Comparison of ENCODE assay signal across 7 cellular contexts in genomic region chr1:1599919-1600860, GRCh38. TPM values are rescaled to one million over a fixed set of nuclear protein-coding genes. Genes with fewer than 3 reads are reported as not detected.
DNase-seq lines count a peak whose midpoint lies in the region; ATAC-seq, FAIRE-seq and TF ChIP-seq lines count a peak whose summit lies in the region.

FNDC10 (minus strand) TSS chr1:1600135; CDS start chr1:1600015, 120 bp downstream.

- CTCF ChIA-PET in T-cell (lab: Charles Lee): no interaction called here

- POLR2A ChIA-PET in T-cell (lab: Charles Lee): no interaction called here

- H3K4me3 Mint-ChIP-seq in T-cell: peak within 1 kb of the TSS; percentile 72 to 83 (median 80)

- TF ChIP-seq POLR2A in GM12891 (IDR thresholded peaks at IDR 0.05; ENCODE audit: low read depth, low read length) (no peak), sigmoid colon (IDR thresholded peaks at IDR 0.05) (no peak)

- H3K9me3 Mint-ChIP-seq in T-cell: no peaks in the 10 kb centered on the region

- no peaks in the 10 kb centered on the region for H3K9me3 ChIP-seq in sigmoid colon

- peak in 3 of 4 experiments; percentile 3 to 59 (median 18) for ATAC-seq in T-cell (replicated peaks in 1 of 4)
- no peak for ATAC-seq in HG03378 (IDR thresholded peaks at IDR 0.05; ENCODE audit: unreplicated experiment)

- H3K36me3 ChIP-seq in sigmoid colon: no peaks in the 10 kb centered on the region

- H3K27ac ChIP-seq in sigmoid colon: no peak within 1 kb of the TSS

- H3K4me1 ChIP-seq in sigmoid colon: peaks cover 0 to 19% (median 14%) of the 10 kb centered on the region in 4 donors

- DNase-seq in GM12891 (ENCODE audit: insufficient read length, low spot score) (peak; percentile 41), T-cell (no peak), frontal cortex (ENCODE audit: low spot score in 2 of 2) (peak; percentile 65 to 71), sigmoid colon (no peak), NCI-H1436 (lab: John Stamatoyannopoulos, UW) (no peak)
- DNase-seq in effector CD8-positive, alpha-beta T cell (lab: John Stamatoyannopoulos, UW): no peak

- peaks cover 7 to 13% (median 12%) of the 10 kb centered on the region in 3 donors for H3K4me1 Mint-ChIP-seq in T-cell

- peak within 1 kb of the TSS in 3 of 4 donors; percentile 29 to 50 (median 42) for H3K4me3 ChIP-seq in sigmoid colon

- intact Hi-C loops in sigmoid colon (cut with DNase I): no loop called here

- no peak for TF ChIP-seq CTCF in sigmoid colon (IDR thresholded peaks at IDR 0.05)

- H3K27ac Mint-ChIP-seq in T-cell: peak within 1 kb of the TSS; percentile 61 to 73

- WGBS in sigmoid colon, 2 donors: 3 to 5% methylated on average over 127 of the region's 127 CpGs

- H3K27me3 Mint-ChIP-seq in T-cell: peaks cover 0 to 6% of the 10 kb centered on the region in 2 donors

- TF ChIP-seq EP300 in sigmoid colon (IDR thresholded peaks at IDR 0.05): no peak

- H3K36me3 Mint-ChIP-seq in T-cell: no peaks in the 10 kb centered on the region

- peaks cover 31 to 85% (median 55%) of the 10 kb centered on the region in 3 donors for H3K27me3 ChIP-seq in sigmoid colon

- peak; percentile 68 for FAIRE-seq in GM12891 (lab: Jason Lieb, UNC)
- FAIRE-seq in frontal cortex (lab: Jason Lieb, UNC): no peak

TF ChIP-seq in GM12891, 5 proteins besides CTCF, POLR2A, EP300 and RAD21:
- no peak for TF ChIP-seq TAF1 (IDR thresholded peaks at IDR 0.05; ENCODE audit: low read depth, low read length)
- TF ChIP-seq SPI1 (IDR thresholded peaks at IDR 0.05; ENCODE audit: low read depth, low read length): no peak
- TF ChIP-seq PAX5 (IDR thresholded peaks at IDR 0.05; ENCODE audit: insufficient read depth, low read length, severe bottlenecking): no peak
- no peak for TF ChIP-seq POLR2AphosphoS5 (IDR thresholded peaks at IDR 0.05; ENCODE audit: low read depth, low read length)
- TF ChIP-seq POU2F2 (IDR thresholded peaks at IDR 0.05; ENCODE audit: low read depth, low read length): no peak

RNA-seq across cellular contexts. Expression of gene FNDC10, which starts in this region (rescaled TPM):
- polyA plus RNA-seq in GM12891 (2012; ENCODE audit: low read depth, missing spikeins): 1.1 TPM
- 1 to 10 TPM; 2.1 to 6.3 (median 5.9) TPM for total RNA-seq in T-cell
- total RNA-seq in frontal cortex: 2.9 TPM
- total RNA-seq in sigmoid colon: 1 to 10 TPM in 3 of 4 donors, under 1 TPM in 1; 0.82 to 2.8 (median 1.6) TPM
- polyA plus RNA-seq in sigmoid colon: 1 to 10 TPM; 1.2 to 3.5 (median 2.8) TPM

Comparison
In these comparisons a context has a peak if more than half of its experiments do, and no peak if none do; other contexts are left out.
1. DNase-seq: peak in GM12891 (single experiment) and frontal cortex (2 of 2); none in T-cell (0 of 34), sigmoid colon (single experiment), NCI-H1436 (single experiment) and effector CD8-positive, alpha-beta T cell (single experiment).